Comparison of ENCODE assay signal across 22 cellular contexts in the genomic region with DNA sequence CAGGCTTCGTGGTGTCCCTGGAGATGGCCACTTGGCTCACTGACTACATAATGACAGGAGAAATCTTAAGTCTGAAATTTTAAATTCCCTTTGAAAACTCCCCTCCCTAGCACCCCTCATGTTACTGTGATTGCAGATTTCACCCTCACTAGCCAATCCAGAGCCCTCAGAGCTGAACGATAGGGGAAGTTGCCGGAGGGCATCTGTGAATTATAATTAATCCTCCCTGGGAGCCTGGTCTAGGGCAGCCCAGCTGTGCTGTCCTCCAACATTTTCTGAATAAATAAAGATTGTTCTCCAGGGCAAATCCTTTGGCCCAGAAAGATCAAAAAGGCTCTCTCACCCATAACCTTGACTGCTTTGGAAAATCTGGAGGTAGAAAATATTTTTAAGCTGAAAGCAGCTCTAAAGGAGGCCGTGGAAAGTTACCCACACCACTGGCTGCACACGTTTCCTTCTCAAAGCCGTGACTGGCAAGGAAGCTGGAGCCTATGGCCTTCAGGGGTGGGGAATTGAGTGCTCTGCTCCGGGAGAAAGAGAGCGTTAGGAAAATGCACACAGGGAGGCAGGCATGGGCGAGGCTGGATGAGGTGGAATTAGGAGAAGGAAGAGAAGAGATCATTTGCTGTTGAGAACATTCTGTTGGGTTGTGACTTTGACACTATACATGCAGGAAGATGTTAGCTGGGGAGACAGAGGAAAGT.
"Had no signal": no experiment of that assay in that cellular context is flagged by ENCODE, and none has a peak within 500 bp of the region (broad histone marks: within the 10 kb centered on the region; RNA-seq: fewer than 3 reads in every experiment).

No MANE protein-coding gene starts in this region.

- H3K27ac ChIP-seq: ascending aorta, brain microvascular endothelial cell, foreskin keratinocyte, hepatocyte, sigmoid colon had no signal

- H3K36me3 ChIP-seq: ascending aorta, brain microvascular endothelial cell, sigmoid colon had no signal

- H3K27ac Mint-ChIP-seq: immature natural killer cell; mesothelial cell of epicardium; natural killer cell treated with Interleukin-12 subunit alpha and Interleukin-12 subunit beta and Interleukin-15 and Interleukin-18, amount 100 ng/mL, for 72 hours had no signal

- H3K4me3 Mint-ChIP-seq: immature natural killer cell; mesothelial cell of epicardium; natural killer cell treated with Interleukin-12 subunit alpha and Interleukin-12 subunit beta and Interleukin-15 and Interleukin-18, amount 100 ng/mL, for 72 hours had no signal

- H3K27me3 ChIP-seq: ascending aorta, brain microvascular endothelial cell, hepatocyte, sigmoid colon had no signal

- H3K9me3 ChIP-seq: ascending aorta, sigmoid colon had no signal

- H3K36me3 Mint-ChIP-seq: activated naive CD4-positive, alpha-beta T cell treated with anti-CD3 and anti-CD28 coated beads, Interleukin-2, amount 50 U/mL, for 72 hours; immature natural killer cell; mesothelial cell of epicardium; natural killer cell treated with Interleukin-12 subunit alpha and Interleukin-12 subunit beta and Interleukin-15 and Interleukin-18, amount 100 ng/mL, for 72 hours had no signal

- H3K4me1 Mint-ChIP-seq: immature natural killer cell had no signal

- H3K4me3 ChIP-seq: ascending aorta, hepatocyte, sigmoid colon had no signal

- H3K9me3 Mint-ChIP-seq: activated naive CD4-positive, alpha-beta T cell treated with anti-CD3 and anti-CD28 coated beads, Interleukin-2, amount 50 U/mL, for 72 hours; immature natural killer cell; mesothelial cell of epicardium; natural killer cell treated with Interleukin-12 subunit alpha and Interleukin-12 subunit beta and Interleukin-15 and Interleukin-18, amount 100 ng/mL, for 72 hours had no signal

- H3K4me1 ChIP-seq: ascending aorta, foreskin keratinocyte, sigmoid colon had no signal

- ATAC-seq: activated naive CD4-positive, alpha-beta T cell treated with anti-CD3 and anti-CD28 coated beads, Interleukin-2, amount 50 U/mL, for 72 hours; foreskin keratinocyte; left ventricle myocardium superior; natural killer cell treated with Interleukin-12 subunit alpha and Interleukin-12 subunit beta and Interleukin-15 and Interleukin-18, amount 100 ng/mL, for 72 hours had no signal

- DNase-seq: activated CD4-positive, alpha-beta T cell treated with anti-CD3 and anti-CD28 coated beads for 1 hour; activated gamma-delta T cell treated with Interleukin-2 at 50 U/mL for 16 hours; activated T-cell treated with anti-CD3 and anti-CD28 coated beads, Interleukin-2, amount 50 U/mL, for 1 hour; brain microvascular endothelial cell; caudate nucleus; dermis blood vessel endothelial cell; effector CD8-positive, alpha-beta T cell; foreskin keratinocyte; immature natural killer cell; kidney glomerular epithelial cell; left ventricle myocardium superior; mammary epithelial cell; nucleus accumbens; sigmoid colon; stimulated activated CD4-positive, alpha-beta T cell treated with anti-CD3 and anti-CD28 coated beads, Interleukin-4, amount 100 ng/mL, for 1 hour; stimulated activated naive CD4-positive, alpha-beta T cell treated with Interleukin-2 at 50 U/mL for 16 hours; T-helper 9 cell had no signal
